21 cellular contexts compared by ENCODE assay signal in the genomic region with DNA sequence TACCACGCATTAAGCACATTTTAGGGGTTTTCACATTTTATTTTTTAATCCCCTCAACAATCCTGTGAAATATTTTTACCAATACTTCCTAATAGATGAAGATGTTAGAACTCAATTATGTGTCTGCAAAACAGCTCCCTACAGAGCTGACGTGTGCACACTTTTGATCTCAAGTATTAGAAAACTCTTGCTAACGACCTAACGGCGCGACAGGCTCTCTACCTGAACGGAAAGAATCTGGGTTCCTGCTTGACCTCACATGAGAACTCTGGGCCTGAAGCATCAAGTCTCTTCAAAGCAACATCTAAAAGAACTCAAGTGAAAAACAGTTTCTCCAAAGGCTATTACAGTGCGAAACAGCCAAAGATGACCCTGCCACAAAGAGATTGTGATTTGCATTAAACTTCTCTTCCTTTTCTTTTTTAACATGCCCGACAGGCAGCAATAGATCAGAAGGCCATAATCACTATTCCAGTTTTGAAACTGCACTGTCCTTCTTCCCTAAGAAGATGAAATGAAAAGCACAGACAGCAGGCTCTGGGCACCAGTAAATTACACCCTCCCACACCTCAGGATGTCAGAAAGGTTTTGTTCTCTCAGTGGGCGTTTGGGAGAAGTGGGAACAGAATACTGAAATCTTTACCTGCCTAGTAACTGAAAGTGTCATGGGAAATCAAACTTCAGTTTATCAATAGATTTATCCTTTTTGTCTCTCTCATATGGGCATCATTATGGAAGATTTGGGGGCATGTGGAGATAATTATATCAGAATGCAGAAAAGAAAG.
DNase-seq lines count a peak whose midpoint lies in the region; TF ChIP-seq lines count a peak whose summit lies in the region.
"Had no signal": no experiment of that assay in that cellular context is flagged by ENCODE, and none has a peak within 500 bp of the region (broad histone marks: within the 10 kb centered on the region; RNA-seq: fewer than 3 reads in every experiment).

No MANE protein-coding gene starts in this region.

- peaks cover 52% of the 10 kb centered on the region for H3K4me1 Mint-ChIP-seq in endothelial cell (ENCODE audit: unreplicated experiment)
- H3K4me1 Mint-ChIP-seq in activated CD4-positive, alpha-beta memory T cell treated with anti-CD3 and anti-CD28 coated beads, Interleukin-2, amount 10 ng/mL, durations not matched to agents 7 days and 5 days: no peaks in the 10 kb centered on the region

- no peak overlapping the region for H3K4me3 Mint-ChIP-seq in endothelial cell (ENCODE audit: unreplicated experiment)
- H3K4me3 Mint-ChIP-seq in activated CD4-positive, alpha-beta memory T cell treated with anti-CD3 and anti-CD28 coated beads, Interleukin-2, amount 10 ng/mL, durations not matched to agents 7 days and 5 days: no peak overlapping the region
- H3K4me3 Mint-ChIP-seq: HFFc6 had no signal

- H3K27ac ChIP-seq in substantia nigra (ENCODE audit: low read depth, low read length, poor library complexity, severe bottlenecking) (peak overlapping the region; percentile 16), coronary artery (no peak overlapping the region)

- no peaks in the 10 kb centered on the region for H3K9me3 Mint-ChIP-seq in endothelial cell (ENCODE audit: unreplicated experiment)
- no peaks in the 10 kb centered on the region for H3K9me3 Mint-ChIP-seq in activated CD4-positive, alpha-beta memory T cell treated with anti-CD3 and anti-CD28 coated beads, Interleukin-2, amount 10 ng/mL, durations not matched to agents 7 days and 5 days
- H3K9me3 Mint-ChIP-seq: HFFc6 had no signal

- POLR2A ChIA-PET in activated CD4-positive, alpha-beta memory T cell treated with anti-CD3 and anti-CD28 coated beads, Interleukin-2, amount 10 ng/mL, durations not matched to agents 7 days and 5 days (lab: Charles Lee): no interaction called here

- H3K4me3 ChIP-seq in coronary artery: no peak overlapping the region
- H3K4me3 ChIP-seq: GM12878 had no signal

- DNase-seq in NCI-H510A treated with DMSO at 0.1 percent for 48 hours (lab: John Stamatoyannopoulos, UW) (peak; percentile 14), NCI-H510A (lab: John Stamatoyannopoulos, UW) (no peak), NCI-H2227 treated with DMSO at 0.1 percent for 48 hours (lab: John Stamatoyannopoulos, UW) (peak; percentile 63), endothelial cell (ENCODE audit: low spot score) (no peak), substantia nigra (lab: John Stamatoyannopoulos, UW) (no peak), coronary artery (ENCODE audit: low spot score) (no peak), OCI-M2 (lab: John Stamatoyannopoulos, UW; ENCODE audit: unreplicated experiment) (no peak)
- no peak for DNase-seq in activated CD4-positive, alpha-beta memory T cell treated with anti-CD3 and anti-CD28 coated beads, Interleukin-2, amount 10 ng/mL, durations not matched to agents 7 days and 5 days
- DNase-seq: AML-193, C1 segment of cervical spinal cord, DND-41, H7, HFFc6, Kasumi-1, NCI-H1436, NCI-H187 treated with DMSO at 0.1 percent for 48 hours, NCI-H226, NCI-H524 treated with DMSO at 0.1 percent for 48 hours, PC-3, SHP77 had no signal

- CTCF ChIA-PET in activated CD4-positive, alpha-beta memory T cell treated with anti-CD3 and anti-CD28 coated beads, Interleukin-2, amount 10 ng/mL, durations not matched to agents 7 days and 5 days (lab: Charles Lee): no interaction called here

- peak overlapping the region; percentile 22 for H3K27ac Mint-ChIP-seq in endothelial cell (ENCODE audit: unreplicated experiment)
- H3K27ac Mint-ChIP-seq in activated CD4-positive, alpha-beta memory T cell treated with anti-CD3 and anti-CD28 coated beads, Interleukin-2, amount 10 ng/mL, durations not matched to agents 7 days and 5 days: no peak overlapping the region
- H3K27ac Mint-ChIP-seq: HFFc6 had no signal

- H3K27me3 Mint-ChIP-seq in endothelial cell (ENCODE audit: unreplicated experiment): peaks cover 5% of the 10 kb centered on the region
- H3K27me3 Mint-ChIP-seq in activated CD4-positive, alpha-beta memory T cell treated with anti-CD3 and anti-CD28 coated beads, Interleukin-2, amount 10 ng/mL, durations not matched to agents 7 days and 5 days: peaks cover 4% of the 10 kb centered on the region

- TF ChIP-seq CTCF in endothelial cell (IDR thresholded peaks at IDR 0.05; ENCODE audit: unreplicated experiment): no peak
- no peak for TF ChIP-seq CTCF in coronary artery (IDR thresholded peaks at IDR 0.05)

- peaks cover 14% of the 10 kb centered on the region for H3K36me3 Mint-ChIP-seq in endothelial cell (ENCODE audit: low read depth, unreplicated experiment)
- H3K36me3 Mint-ChIP-seq in activated CD4-positive, alpha-beta memory T cell treated with anti-CD3 and anti-CD28 coated beads, Interleukin-2, amount 10 ng/mL, durations not matched to agents 7 days and 5 days (ENCODE audit: low read depth): no peaks in the 10 kb centered on the region

Comparison
In these comparisons a context has a peak if more than half of its experiments do, and no peak if none do; other contexts are left out.
1. DNase-seq: peak in NCI-H510A treated with DMSO at 0.1 percent for 48 hours (single experiment) and NCI-H2227 treated with DMSO at 0.1 percent for 48 hours (single experiment); none in NCI-H510A (single experiment), endothelial cell (single experiment), substantia nigra (0 of 49), activated CD4-positive, alpha-beta memory T cell treated with anti-CD3 and anti-CD28 coated beads, Interleukin-2, amount 10 ng/mL, durations not matched to agents 7 days and 5 days (single experiment), coronary artery (single experiment) and OCI-M2 (single experiment).